In genomic region chr12:74539765-74540526, GRCh38 we compare ENCODE assay signal across 9 cellular contexts. TPM values are rescaled to one million over a fixed set of nuclear protein-coding genes. Genes with fewer than 3 reads are reported as not detected.
DNase-seq lines count a peak whose midpoint lies in the region; ATAC-seq and TF ChIP-seq lines count a peak whose summit lies in the region.
"Had no signal": no experiment of that assay in that cellular context is flagged by ENCODE, and none has a peak within 500 bp of the region (broad histone marks: within the 10 kb centered on the region; RNA-seq: fewer than 3 reads in every experiment).

No MANE protein-coding gene starts in this region.

- H3K27ac ChIP-seq in PC-3 (ENCODE audit: low read length) (no peak overlapping the region), esophagus squamous epithelium (no peak overlapping the region), psoas muscle (peak overlapping the region; percentile 95)
- H3K27ac ChIP-seq: testis had no signal

- peak overlapping the region; percentile 99 for H3K9ac ChIP-seq in PC-3 (ENCODE audit: low read length)

- H3F3A ChIP-seq in PC-3 (ENCODE audit: low read length, unreplicated experiment) = peaks cover 3% of the 10 kb centered on the region

- intact Hi-C loops in PC-3 (cut with micrococcal nuclease) = loop anchor here (5.0 to 10.0 kb wide), 2 partner anchors 62 to 515 kb away; no protein-coding TSS in a partner anchor
- intact Hi-C loops in esophagus squamous epithelium (cut with DNase I) = no loop called here
- intact Hi-C loops in psoas muscle (cut with DNase I) = no loop called here

- peak overlapping the region; percentile 95 for H3K4me2 ChIP-seq in PC-3 (ENCODE audit: low read length)

- DNase-seq in DMS53 (lab: John Stamatoyannopoulos, UW) (peak; percentile 19), DMS53 treated with DMSO at 0.1 percent for 48 hours (lab: John Stamatoyannopoulos, UW; ENCODE audit: unreplicated experiment) (no peak), PC-3 (no peak), esophagus squamous epithelium (lab: John Stamatoyannopoulos, UW) (no peak), psoas muscle (no peak), EL (no peak), Kasumi-1 (lab: John Stamatoyannopoulos, UW) (no peak)
- DNase-seq: testis had no signal

- POLR2A ChIA-PET in PC-3 (lab: Charles Lee; ENCODE audit: unreplicated experiment) = interaction anchor here (0.6 kb wide), 2 partner anchors 107 to 518 kb away, joined by 3 to 4 read pairs; no protein-coding TSS in a partner anchor

- CTCF ChIA-PET in PC-3 (lab: Charles Lee) = no interaction called here

- 58 to 70% methylated on average over 6 of the region's 6 CpGs for WGBS in esophagus squamous epithelium, 2 donors
- 46 to 52% (median 49%) methylated on average over 6 of the region's 6 CpGs for WGBS in psoas muscle, 3 donors

- H4K20me1 ChIP-seq in PC-3 (ENCODE audit: low read length) = peaks cover 38% of the 10 kb centered on the region

- H3K9me3 ChIP-seq in PC-3 (ENCODE audit: low read length) = no peaks in the 10 kb centered on the region
- no peaks in the 10 kb centered on the region for H3K9me3 ChIP-seq in esophagus squamous epithelium
- no peaks in the 10 kb centered on the region for H3K9me3 ChIP-seq in psoas muscle
- H3K9me3 ChIP-seq: testis had no signal

- peak overlapping the region; percentile 94 for H3K4me3 ChIP-seq in PC-3 (ENCODE audit: low read length)
- peak overlapping the region in 3 of 4 donors; percentile 0 to 84 (median 75) for H3K4me3 ChIP-seq in esophagus squamous epithelium
- H3K4me3 ChIP-seq in psoas muscle = peak overlapping the region; percentile 83

- peaks cover 29% of the 10 kb centered on the region for H3K4me1 ChIP-seq in PC-3 (ENCODE audit: insufficient read depth, low read length)
- peaks cover 22 to 47% (median 24%) of the 10 kb centered on the region in 3 donors for H3K4me1 ChIP-seq in esophagus squamous epithelium
- peaks cover 27% of the 10 kb centered on the region for H3K4me1 ChIP-seq in psoas muscle

- H2AFZ ChIP-seq in PC-3 (ENCODE audit: low read length) = no peak overlapping the region

- H3K9me2 ChIP-seq in PC-3 (replicated peaks; ENCODE audit: low read length) = no peaks in the 10 kb centered on the region

- H3K27me3 ChIP-seq in PC-3 (ENCODE audit: low read length) (no peaks in the 10 kb centered on the region), esophagus squamous epithelium (no peaks in the 10 kb centered on the region), psoas muscle (ENCODE audit: insufficient read depth in 3 of 3, low read length in 2 of 3) (no peaks in the 10 kb centered on the region)
- H3K27me3 ChIP-seq: testis had no signal

- H3K79me2 ChIP-seq in PC-3 (ENCODE audit: low read length) = peaks cover 50% of the 10 kb centered on the region

- BruUV-seq in PC-3 (replicated peaks; lab: Mats Ljungman, UMichigan) = no TSS peak

- TF ChIP-seq CTCF in PC-3 (conservative IDR thresholded peaks at IDR 0.05; ENCODE audit: low read depth, low read length) (no peak), esophagus squamous epithelium (IDR thresholded peaks at IDR 0.05) (no peak), psoas muscle (IDR thresholded peaks at IDR 0.05) (no peak)

- no peak for TF ChIP-seq POLR2A in esophagus squamous epithelium (IDR thresholded peaks at IDR 0.05)

- ATAC-seq in PC-3 (no peak), psoas muscle (no peak), HG03521 (IDR thresholded peaks at IDR 0.05; ENCODE audit: unreplicated experiment) (no peak)

- peaks cover 27% of the 10 kb centered on the region for H3K36me3 ChIP-seq in PC-3 (ENCODE audit: low read depth, low read length)
- peaks cover 0 to 27% (median 0%) of the 10 kb centered on the region in 3 donors for H3K36me3 ChIP-seq in esophagus squamous epithelium
- peaks cover 3 to 13% of the 10 kb centered on the region in 2 donors for H3K36me3 ChIP-seq in psoas muscle (ENCODE audit: insufficient read depth in 1 of 2, low read depth in 1 of 2)

RNA-seq across cellular contexts. Expression of gene ATXN7L3B, which starts 2.3 kb away (rescaled TPM):
- total RNA-seq in PC-3 (2014; rRNA removed) = 23.7 and 25.5 TPM in 2 replicates
- 10 to 100 TPM; 12.8 to 17.2 (median 15.1) TPM for total RNA-seq in esophagus squamous epithelium
- total RNA-seq in psoas muscle = 10 to 100 TPM; 20.3 to 22.8 (median 21.4) TPM
- polyA plus RNA-seq in psoas muscle = 10 to 100 TPM in 2 of 3 donors, 1 to 10 TPM in 1; 9.0 to 40.9 (median 14.4) TPM
